ENCODE assay signal across 16 cellular contexts in the genomic region with DNA sequence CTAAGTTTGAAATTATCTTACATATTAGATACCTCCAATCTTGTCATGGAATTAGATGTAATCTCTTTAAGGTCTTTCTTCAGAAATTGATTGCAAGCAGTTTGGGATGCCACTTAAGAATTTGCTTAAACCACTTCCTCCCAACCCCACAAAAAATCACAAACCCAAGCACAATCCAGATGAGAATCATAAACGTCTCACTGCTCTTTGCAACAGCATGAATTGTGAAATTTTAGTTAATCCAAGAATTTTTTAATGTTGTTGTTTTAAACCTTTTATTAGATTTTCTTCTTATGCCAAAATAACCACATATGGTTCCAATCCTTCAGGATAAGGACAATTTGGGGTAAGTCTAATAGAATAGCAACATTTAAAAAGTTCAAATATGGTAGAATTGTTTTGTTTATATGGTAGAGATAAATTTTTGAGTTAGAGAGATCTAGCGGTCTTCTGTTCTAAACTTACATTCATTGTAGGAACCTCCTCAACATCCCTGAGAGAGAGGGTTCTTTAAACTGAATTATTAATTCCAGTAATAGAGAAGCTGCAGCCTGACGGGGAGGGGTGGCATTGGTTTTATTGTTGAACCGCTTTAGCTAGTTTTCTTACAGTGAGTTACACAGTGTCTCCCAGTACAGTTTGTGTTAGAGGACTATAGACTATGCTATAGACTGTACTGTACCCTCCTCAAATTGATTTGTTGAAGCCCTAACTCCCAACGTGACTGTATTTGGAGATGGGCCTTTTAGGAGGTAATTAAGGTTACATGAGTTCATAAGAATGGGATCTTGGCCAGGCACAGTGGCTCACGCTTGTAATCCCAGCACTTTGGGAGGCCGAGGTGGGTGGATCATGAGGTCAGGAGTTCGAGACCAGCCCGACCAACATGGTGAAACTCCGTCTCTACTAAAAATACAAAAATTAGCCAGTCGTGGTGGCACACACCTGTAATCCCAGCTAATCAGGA. TPM values are rescaled to one million over a fixed set of nuclear protein-coding genes. Genes with fewer than 3 reads are reported as not detected.
DNase-seq lines count a peak whose midpoint lies in the region; ATAC-seq, FAIRE-seq and TF ChIP-seq lines count a peak whose summit lies in the region.
"Had no signal": no experiment of that assay in that cellular context is flagged by ENCODE, and none has a peak within 500 bp of the region (broad histone marks: within the 10 kb centered on the region; RNA-seq: fewer than 3 reads in every experiment).

No MANE protein-coding gene starts in this region.

- DNase-seq in AG20443 (ENCODE audit: low spot score): peak; percentile 45
- no peak for DNase-seq in GM12891 (ENCODE audit: insufficient read length, low spot score)
- no peak for DNase-seq in activated T-helper 1 cell treated with anti-CD3 and anti-CD28 coated beads, Interleukin-12 subunit alpha, Interleukin-12 subunit beta, Interleukin-2, Interleukin-4 antibody, amounts not matched to agents 30 ng/mL and 10 ng/mL and 1 ng/mL, durations not matched to agents 14 hours and 24 hours and 36 hours (ENCODE audit: low spot score)
- DNase-seq in lower lobe of right lung: no peak
- DNase-seq in body of pancreas: no peak
- no peak for DNase-seq in immature natural killer cell
- no peak for DNase-seq in DMS53 (lab: John Stamatoyannopoulos, UW)
- DNase-seq: activated CD4-positive, alpha-beta T cell treated with anti-CD3 and anti-CD28 coated beads for 48 hours; colonic mucosa; COR-L47; foreskin melanocyte; kidney; natural killer cell; right cardiac atrium; substantia nigra had no signal

- no peak for FAIRE-seq in GM12891 (lab: Jason Lieb, UNC)
- FAIRE-seq: kidney had no signal

- H3K27ac Mint-ChIP-seq in activated T-helper 1 cell treated with anti-CD3 and anti-CD28 coated beads, Interleukin-12 subunit alpha, Interleukin-12 subunit beta, Interleukin-2, Interleukin-4 antibody, amounts not matched to agents 30 ng/mL and 10 ng/mL and 1 ng/mL, durations not matched to agents 14 hours and 24 hours and 36 hours: peak overlapping the region; percentile 62
- no peak overlapping the region for H3K27ac Mint-ChIP-seq in immature natural killer cell
- H3K27ac Mint-ChIP-seq: natural killer cell had no signal

- intact Hi-C loops in activated T-helper 1 cell treated with anti-CD3 and anti-CD28 coated beads, Interleukin-12 subunit alpha, Interleukin-12 subunit beta, Interleukin-2, Interleukin-4 antibody, amounts not matched to agents 30 ng/mL and 10 ng/mL and 1 ng/mL, durations not matched to agents 14 hours and 24 hours and 36 hours (cut with micrococcal nuclease): loop anchor here (1.0 kb wide), 2 partner anchors 8 to 32 kb away; no protein-coding TSS in a partner anchor
- intact Hi-C loops in lower lobe of right lung (cut with DNase I) (no loop called here), body of pancreas (cut with DNase I) (no loop called here)

- H3K27ac ChIP-seq in lower lobe of right lung (peak overlapping the region; percentile 14), body of pancreas (no peak overlapping the region)
- H3K27ac ChIP-seq: colonic mucosa had no signal

- TF ChIP-seq POLR2A in GM12891 (IDR thresholded peaks at IDR 0.05; ENCODE audit: low read depth, low read length): no peak
- no peak for TF ChIP-seq POLR2A in body of pancreas (IDR thresholded peaks at IDR 0.05)

- H3K27me3 ChIP-seq in lower lobe of right lung (ENCODE audit: low read depth) (no peaks in the 10 kb centered on the region), body of pancreas (no peaks in the 10 kb centered on the region)
- H3K27me3 ChIP-seq: colonic mucosa had no signal

- H3K9me3 ChIP-seq in lower lobe of right lung (no peaks in the 10 kb centered on the region), body of pancreas (no peaks in the 10 kb centered on the region)
- H3K9me3 ChIP-seq: colonic mucosa had no signal

- no peak for TF ChIP-seq CTCF in lower lobe of right lung (IDR thresholded peaks at IDR 0.05)
- no peak for TF ChIP-seq CTCF in body of pancreas (IDR thresholded peaks at IDR 0.05)

- no peak overlapping the region for H3K4me3 ChIP-seq in lower lobe of right lung
- no peak overlapping the region for H3K4me3 ChIP-seq in body of pancreas
- H3K4me3 ChIP-seq: colonic mucosa had no signal

- H3K4me1 ChIP-seq in lower lobe of right lung: peaks cover 8% of the 10 kb centered on the region
- H3K4me1 ChIP-seq in body of pancreas: peaks cover 2% of the 10 kb centered on the region
- H3K4me1 ChIP-seq: colonic mucosa had no signal

- H3K4me3 Mint-ChIP-seq in activated T-helper 1 cell treated with anti-CD3 and anti-CD28 coated beads, Interleukin-12 subunit alpha, Interleukin-12 subunit beta, Interleukin-2, Interleukin-4 antibody, amounts not matched to agents 30 ng/mL and 10 ng/mL and 1 ng/mL, durations not matched to agents 14 hours and 24 hours and 36 hours: peak overlapping the region; percentile 4
- H3K4me3 Mint-ChIP-seq in immature natural killer cell: no peak overlapping the region
- H3K4me3 Mint-ChIP-seq: natural killer cell had no signal

- ATAC-seq in lower lobe of right lung: no peak
- ATAC-seq in body of pancreas: no peak
- no peak for ATAC-seq in activated CD4-positive, CD25-positive, alpha-beta regulatory T cell treated with anti-CD3 and anti-CD28 coated beads, Interleukin-2, amount 50 U/mL, for 24 hours
- ATAC-seq: natural killer cell, right cardiac atrium had no signal

- WGBS in body of pancreas, 2 donors: 87 to 89% methylated on average over 11 of the region's 11 CpGs

- H3K9me3 Mint-ChIP-seq in activated T-helper 1 cell treated with anti-CD3 and anti-CD28 coated beads, Interleukin-12 subunit alpha, Interleukin-12 subunit beta, Interleukin-2, Interleukin-4 antibody, amounts not matched to agents 30 ng/mL and 10 ng/mL and 1 ng/mL, durations not matched to agents 14 hours and 24 hours and 36 hours: peaks cover 10% of the 10 kb centered on the region
- no peaks in the 10 kb centered on the region for H3K9me3 Mint-ChIP-seq in immature natural killer cell
- H3K9me3 Mint-ChIP-seq: natural killer cell had no signal

- H3K36me3 ChIP-seq in lower lobe of right lung (no peaks in the 10 kb centered on the region), body of pancreas (replicated peaks in 1 of 2; ENCODE audit: insufficient read depth in 1 of 2, low read depth in 2 of 2) (no peaks in the 10 kb centered on the region)
- H3K36me3 ChIP-seq: colonic mucosa had no signal

- H3K36me3 Mint-ChIP-seq in activated T-helper 1 cell treated with anti-CD3 and anti-CD28 coated beads, Interleukin-12 subunit alpha, Interleukin-12 subunit beta, Interleukin-2, Interleukin-4 antibody, amounts not matched to agents 30 ng/mL and 10 ng/mL and 1 ng/mL, durations not matched to agents 14 hours and 24 hours and 36 hours (ENCODE audit: low read depth): peaks cover 3% of the 10 kb centered on the region
- H3K36me3 Mint-ChIP-seq in immature natural killer cell: no peaks in the 10 kb centered on the region
- H3K36me3 Mint-ChIP-seq: natural killer cell had no signal

- peaks cover 19% of the 10 kb centered on the region for H3K27me3 Mint-ChIP-seq in activated T-helper 1 cell treated with anti-CD3 and anti-CD28 coated beads, Interleukin-12 subunit alpha, Interleukin-12 subunit beta, Interleukin-2, Interleukin-4 antibody, amounts not matched to agents 30 ng/mL and 10 ng/mL and 1 ng/mL, durations not matched to agents 14 hours and 24 hours and 36 hours (ENCODE audit: insufficient read depth)
- peaks cover 0 to 1% (median 0%) of the 10 kb centered on the region in 3 donors for H3K27me3 Mint-ChIP-seq in immature natural killer cell (ENCODE audit: low read depth in 3 of 3)

- H3K4me1 Mint-ChIP-seq in activated T-helper 1 cell treated with anti-CD3 and anti-CD28 coated beads, Interleukin-12 subunit alpha, Interleukin-12 subunit beta, Interleukin-2, Interleukin-4 antibody, amounts not matched to agents 30 ng/mL and 10 ng/mL and 1 ng/mL, durations not matched to agents 14 hours and 24 hours and 36 hours (ENCODE audit: low read depth): peaks cover 22% of the 10 kb centered on the region
- H3K4me1 Mint-ChIP-seq in immature natural killer cell: peaks cover 0 to 6% of the 10 kb centered on the region in 2 donors
- H3K4me1 Mint-ChIP-seq: natural killer cell had no signal

TF ChIP-seq in GM12891, 5 proteins besides CTCF, POLR2A, EP300 and RAD21:
- TF ChIP-seq TAF1 (IDR thresholded peaks at IDR 0.05; ENCODE audit: low read depth, low read length) (no peak), SPI1 (IDR thresholded peaks at IDR 0.05; ENCODE audit: low read depth, low read length) (0 out of 2 replicates have a peak, but pooled peaks have one; percentile 21), PAX5 (IDR thresholded peaks at IDR 0.05; ENCODE audit: insufficient read depth, low read length, severe bottlenecking) (no peak), POU2F2 (IDR thresholded peaks at IDR 0.05; ENCODE audit: low read depth, low read length) (no peak), POLR2AphosphoS5 (IDR thresholded peaks at IDR 0.05; ENCODE audit: low read depth, low read length) (no peak)
TF ChIP-seq in GM12891: peak in this region for 1.

RNA-seq across cellular contexts. Expression of a gene that starts 24.8 kb away (rescaled TPM):
- polyA plus RNA-seq in GM12891 (2012; ENCODE audit: low read depth, missing spikeins): 3.7 TPM
- total RNA-seq in activated T-helper 1 cell treated with anti-CD3 and anti-CD28 coated beads, Interleukin-12 subunit alpha, Interleukin-12 subunit beta, Interleukin-2, Interleukin-4 antibody, amounts not matched to agents 30 ng/mL and 10 ng/mL and 1 ng/mL, durations not matched to agents 14 hours and 24 hours and 36 hours: 85.8 and 86.1 TPM in 2 replicates
- 353 TPM for total RNA-seq in lower lobe of right lung
- total RNA-seq in body of pancreas: 10 to 100 TPM; 48.1 to 82.5 TPM
- polyA plus RNA-seq in immature natural killer cell: 1 to 10 TPM; 3.2 to 8.2 (median 4.7) TPM
